In genomic region chr9:72305102-72305546, GRCh38 we compare ENCODE assay signal across 9 cellular contexts. TPM values are rescaled to one million over a fixed set of nuclear protein-coding genes. Genes with fewer than 3 reads are reported as not detected.
A peak's percentile ranks its signal among the peaks of the same experiment; 100 is the strongest.
DNase-seq lines count a peak whose midpoint lies in the region; FAIRE-seq and TF ChIP-seq lines count a peak whose summit lies in the region.
"Had no signal": no experiment of that assay in that cellular context is flagged by ENCODE, and none has a peak within 500 bp of the region (broad histone marks: within the 10 kb centered on the region; RNA-seq: fewer than 3 reads in every experiment).

No MANE protein-coding gene starts in this region.

- no peak overlapping the region for H3K4me3 Mint-ChIP-seq in astrocyte (ENCODE audit: unreplicated experiment)

- in situ Hi-C loops in G401 (cut with HindIII; ENCODE audit: low sequenced_read_pairs): no loop called here

- H2AFZ ChIP-seq in astrocyte (ENCODE audit: low read depth, low read length): peak overlapping the region; percentile 30

- no peak overlapping the region for H3K4me3 ChIP-seq in astrocyte (ENCODE audit: insufficient read depth, low read depth, low read length)
- peak overlapping the region in 4 of 7 experiments; percentile 6 to 29 (median 12) for H3K4me3 ChIP-seq in skin epidermis

- peaks cover 2% of the 10 kb centered on the region for H3K9me3 Mint-ChIP-seq in astrocyte (ENCODE audit: unreplicated experiment)

- H4K20me1 ChIP-seq in astrocyte (ENCODE audit: insufficient read depth, low read length): no peaks in the 10 kb centered on the region

- H3K4me1 ChIP-seq in astrocyte (ENCODE audit: insufficient read depth, low read length): no peaks in the 10 kb centered on the region

- H3K79me2 ChIP-seq in astrocyte (ENCODE audit: insufficient read depth, low read length): no peaks in the 10 kb centered on the region

- peak overlapping the region; percentile 22 for H3K4me2 ChIP-seq in astrocyte (ENCODE audit: low read length)

- no peaks in the 10 kb centered on the region for H3K36me3 Mint-ChIP-seq in astrocyte (ENCODE audit: low read depth, unreplicated experiment)

- TF ChIP-seq CTCF in GM10266 (IDR thresholded peaks at IDR 0.05; ENCODE audit: control insufficient read depth, insufficient read depth, low read depth, missing control alignments) (no peak), astrocyte (IDR thresholded peaks at IDR 0.05; ENCODE audit: insufficient read depth, low read depth, low read length) (no peak)

- peak; percentile 100 for FAIRE-seq in H54 (lab: Jason Lieb, UNC)
- FAIRE-seq in astrocyte (lab: Jason Lieb, UNC): no peak

- H3K4me1 Mint-ChIP-seq in astrocyte (ENCODE audit: low read depth, unreplicated experiment): peaks cover 5% of the 10 kb centered on the region

- H3K27me3 Mint-ChIP-seq in astrocyte (ENCODE audit: low read depth, unreplicated experiment): no peaks in the 10 kb centered on the region

- no peaks in the 10 kb centered on the region for H3K9me3 ChIP-seq in astrocyte (ENCODE audit: insufficient read depth, low read depth, low read length)

- peak; percentile 8 for DNase-seq in GM10266 (ENCODE audit: extremely low spot score)
- DNase-seq in H54 (ENCODE audit: insufficient read length, low spot score): peak; percentile 92
- DNase-seq in MV-4-11 (lab: John Stamatoyannopoulos, UW): peak; percentile 83
- DNase-seq in astrocyte (ENCODE audit: low read depth): peak; percentile 61
- DNase-seq in iPS DF 19.7 (ENCODE audit: low read depth, low spot score): peak; percentile 75
- DNase-seq in G401 (ENCODE audit: low spot score): no peak
- DNase-seq in COR-L47 (lab: John Stamatoyannopoulos, UW): no peak

- peak overlapping the region; percentile 19 for H3K27ac Mint-ChIP-seq in astrocyte (ENCODE audit: unreplicated experiment)

- no peaks in the 10 kb centered on the region for H3K36me3 ChIP-seq in astrocyte (ENCODE audit: insufficient read depth, low read length)

- H3K27me3 ChIP-seq in astrocyte (ENCODE audit: insufficient read depth, low read length): no peaks in the 10 kb centered on the region

- H3K27ac ChIP-seq in astrocyte (ENCODE audit: low read depth, low read length) (no peak overlapping the region), skin epidermis (peak overlapping the region in 20 of 21 experiments; percentile 48 to 89 (median 77))
- H3K27ac ChIP-seq: VCaP had no signal

- peak; percentile 31; the same call in 1 of the 2 replicates for TF ChIP-seq POLR2A in H54 (IDR thresholded peaks at IDR 0.05; ENCODE audit: low read depth, low read length)

- no peak overlapping the region for H3K9ac ChIP-seq in astrocyte (ENCODE audit: low read length)

RNA-seq across cellular contexts. Expression of gene ZFAND5, which starts 59.9 kb away (rescaled TPM):
- 167 and 181 TPM in 2 replicates for total RNA-seq in astrocyte
- total RNA-seq in G401 (2014; rRNA removed; shearing (Covaris generic)): 67.8 and 103 TPM in 2 replicates

Comparison
In these comparisons a context has a peak if more than half of its experiments do, and no peak if none do; other contexts are left out.
1. DNase-seq: peak in GM10266 (single experiment), H54 (single experiment), MV-4-11 (single experiment), astrocyte (single experiment) and iPS DF 19.7 (single experiment); none in G401 (single experiment) and COR-L47 (single experiment).